In the genomic region with DNA sequence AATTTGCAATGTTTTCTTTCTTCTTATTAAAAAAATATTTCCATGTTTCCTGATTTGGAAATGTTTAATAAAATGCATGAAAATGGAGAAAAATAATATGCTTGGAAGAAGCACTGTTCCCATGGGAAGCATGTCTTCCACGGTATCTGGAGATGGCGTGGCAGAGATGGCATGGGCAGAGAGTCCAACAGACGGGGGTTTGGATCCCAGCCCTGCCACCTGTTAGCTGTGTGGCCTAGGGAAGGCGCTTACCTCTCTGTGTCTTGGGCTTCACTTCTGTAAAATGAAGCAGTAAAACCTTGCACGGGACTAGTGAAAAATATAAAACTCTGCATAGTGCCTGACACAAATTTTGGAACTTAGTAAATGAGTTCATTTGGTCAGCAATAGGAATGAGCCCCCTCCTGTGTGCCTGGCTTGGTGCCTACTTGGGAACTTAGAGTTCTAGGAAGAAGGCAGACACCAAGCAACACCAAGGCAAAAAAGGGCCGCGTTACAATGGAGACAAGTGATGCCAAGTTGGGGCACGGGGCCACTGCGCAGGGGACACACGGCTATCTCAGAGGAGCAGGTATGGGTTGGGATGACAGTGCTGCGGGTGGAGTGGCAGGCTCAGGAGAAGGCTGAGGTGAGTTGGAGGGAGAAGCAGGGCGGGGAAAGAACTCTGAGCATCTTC, we compare ENCODE assay signal across 19 cellular contexts.
A peak's percentile ranks its signal among the peaks of the same experiment; 100 is the strongest.
DNase-seq lines count a peak whose midpoint lies in the region; ATAC-seq and TF ChIP-seq lines count a peak whose summit lies in the region.
"Had no signal": no experiment of that assay in that cellular context is flagged by ENCODE, and none has a peak within 500 bp of the region (broad histone marks: within the 10 kb centered on the region; RNA-seq: fewer than 3 reads in every experiment).

No MANE protein-coding gene starts in this region.

- H3K4me2 ChIP-seq in trophoblast cell (ENCODE audit: low read length): no peak overlapping the region

- H3K79me2 ChIP-seq in trophoblast cell (ENCODE audit: control insufficient read depth, insufficient read depth, low read length, poor library complexity): no peaks in the 10 kb centered on the region

- H2AK5ac ChIP-seq in trophoblast cell (ENCODE audit: low read length): no peak overlapping the region

- H3K79me1 ChIP-seq in trophoblast cell (ENCODE audit: low read length): no peaks in the 10 kb centered on the region

- H3K4me1 Mint-ChIP-seq in T-helper 17 cell: peaks cover 40% of the 10 kb centered on the region
- peaks cover 24% of the 10 kb centered on the region for H3K4me1 Mint-ChIP-seq in endodermal cell

- H2BK12ac ChIP-seq in trophoblast cell (ENCODE audit: low read length): no peak overlapping the region

- intact Hi-C loops in left ventricle myocardium inferior (cut with micrococcal nuclease): no loop called here
- intact Hi-C loops in cardiac septum (cut with DNase I): no loop called here

- no peak overlapping the region for H4K12ac ChIP-seq in trophoblast cell (ENCODE audit: low read depth, low read length)

- no peak overlapping the region for H4K91ac ChIP-seq in trophoblast cell (ENCODE audit: low read depth, low read length)

- H3K27me3 Mint-ChIP-seq in T-helper 17 cell (peaks cover 36% of the 10 kb centered on the region), endodermal cell (ENCODE audit: insufficient read depth) (peaks cover 45% of the 10 kb centered on the region)

- H3K27ac Mint-ChIP-seq in T-helper 17 cell (peak overlapping the region; percentile 75), endodermal cell (no peak overlapping the region)
- H3K27ac Mint-ChIP-seq: stimulated activated naive B cell treated with anti-CD40 and anti-IgM and Interleukin-4, amounts not matched to agents 10 μg/mL and 1 μg/mL and 100 μg/mL, for 72 hours had no signal

- peaks cover 5% of the 10 kb centered on the region for H3K9me3 ChIP-seq in left ventricle myocardium inferior (replicated peaks)
- H3K9me3 ChIP-seq in T-helper 17 cell (ENCODE audit: control insufficient read depth, low read length, poor library complexity, severe bottlenecking): no peaks in the 10 kb centered on the region
- no peaks in the 10 kb centered on the region for H3K9me3 ChIP-seq in endodermal cell (ENCODE audit: control insufficient read depth, low read length)
- no peaks in the 10 kb centered on the region for H3K9me3 ChIP-seq in trophoblast cell (ENCODE audit: insufficient read depth, low read depth, low read length)
- H3K9me3 ChIP-seq: ascending aorta, prostate gland, vagina had no signal

- H3K9me3 Mint-ChIP-seq in endodermal cell: peaks cover 4% of the 10 kb centered on the region

- H2BK120ac ChIP-seq in trophoblast cell (ENCODE audit: insufficient read depth, low read length, poor library complexity): no peak overlapping the region

- DNase-seq in left ventricle myocardium inferior: no peak
- DNase-seq in cardiac septum (ENCODE audit: low spot score): no peak
- no peak for DNase-seq in T-helper 17 cell
- DNase-seq in endodermal cell: peak; percentile 22
- no peak for DNase-seq in trophoblast cell
- DNase-seq in ecto neural progenitor cell (ENCODE audit: low spot score): no peak
- DNase-seq: activated CD4-positive, CD25-positive, alpha-beta regulatory T cell; dorsolateral prefrontal cortex; NCI-H2029 treated with DMSO at 0.1 percent for 48 hours; NCI-H526 treated with DMSO at 0.1 percent for 48 hours; SHP77 treated with DMSO at 0.1 percent for 48 hours; stimulated activated naive B cell treated with anti-CD40 and anti-IgM and Interleukin-4, amounts not matched to agents 10 μg/mL and 1 μg/mL and 100 μg/mL, for 72 hours had no signal

- H3K36me3 Mint-ChIP-seq in T-helper 17 cell (ENCODE audit: low read depth) (no peaks in the 10 kb centered on the region), endodermal cell (ENCODE audit: low read depth) (no peaks in the 10 kb centered on the region)
- H3K36me3 Mint-ChIP-seq: stimulated activated naive B cell treated with anti-CD40 and anti-IgM and Interleukin-4, amounts not matched to agents 10 μg/mL and 1 μg/mL and 100 μg/mL, for 72 hours had no signal

- no peak overlapping the region for H3K23ac ChIP-seq in trophoblast cell (ENCODE audit: low read length)

- peak overlapping the region; percentile 75 for H3K4me3 Mint-ChIP-seq in T-helper 17 cell
- no peak overlapping the region for H3K4me3 Mint-ChIP-seq in endodermal cell
- H3K4me3 Mint-ChIP-seq: stimulated activated naive B cell treated with anti-CD40 and anti-IgM and Interleukin-4, amounts not matched to agents 10 μg/mL and 1 μg/mL and 100 μg/mL, for 72 hours had no signal

- H3K9ac ChIP-seq in endodermal cell (ENCODE audit: extremely low read depth, low read length, poor library complexity, severe bottlenecking) (no peak overlapping the region), trophoblast cell (ENCODE audit: low read length) (no peak overlapping the region)

- no peak overlapping the region for H3K4me3 ChIP-seq in left ventricle myocardium inferior
- H3K4me3 ChIP-seq in endodermal cell (ENCODE audit: low read length): no peak overlapping the region
- H3K4me3 ChIP-seq in trophoblast cell (ENCODE audit: low read depth, low read length): peak overlapping the region; percentile 54
- H3K4me3 ChIP-seq: ascending aorta, dorsolateral prefrontal cortex, K562, prostate gland, vagina had no signal

- ATAC-seq in T-helper 17 cell (no peak), GM21737 (IDR thresholded peaks at IDR 0.05; ENCODE audit: unreplicated experiment) (no peak), GM21717 (IDR thresholded peaks at IDR 0.05; ENCODE audit: unreplicated experiment) (no peak)
- ATAC-seq: HCT116; K562; stimulated activated naive B cell treated with anti-CD40 and anti-IgM and Interleukin-4, amounts not matched to agents 10 μg/mL and 1 μg/mL and 100 μg/mL, for 72 hours had no signal

- TF ChIP-seq CTCF in left ventricle myocardium inferior (IDR thresholded peaks at IDR 0.05; ENCODE audit: borderline replicate concordance) (no peak), endodermal cell (conservative IDR thresholded peaks at IDR 0.05) (no peak)

- no peak overlapping the region for H2BK5ac ChIP-seq in trophoblast cell (ENCODE audit: low read depth, low read length, poor library complexity)

- H3K18ac ChIP-seq in trophoblast cell (ENCODE audit: low read length): no peak overlapping the region

- H3K14ac ChIP-seq in trophoblast cell (ENCODE audit: low read length): no peak overlapping the region

- WGBS in endodermal cell (ENCODE audit: insufficient coverage in 1 of 2, insufficient read length in 1 of 2), 2 experiments: 91 to 92% methylated on average over 11 to 12 of the region's 12 CpGs
- WGBS in trophoblast cell (ENCODE audit: extremely low coverage, insufficient coverage, insufficient read length): no CpG with 5 or more reads among the region's 12 CpGs

- no peak overlapping the region for H2AFZ ChIP-seq in trophoblast cell (ENCODE audit: insufficient read depth, low read length, poor library complexity)

- peaks cover 77% of the 10 kb centered on the region for H3K4me1 ChIP-seq in left ventricle myocardium inferior
- no peaks in the 10 kb centered on the region for H3K4me1 ChIP-seq in endodermal cell (ENCODE audit: control insufficient read depth, insufficient read depth, low read length)
- H3K4me1 ChIP-seq in trophoblast cell (ENCODE audit: control insufficient read depth in 1 of 2, insufficient read depth in 2 of 2, low read length in 2 of 2): no peaks in the 10 kb centered on the region
- H3K4me1 ChIP-seq: ascending aorta, prostate gland had no signal

- no peaks in the 10 kb centered on the region for H3K36me3 ChIP-seq in left ventricle myocardium inferior
- H3K36me3 ChIP-seq in endodermal cell (ENCODE audit: control insufficient read depth, insufficient read depth, low read length): no peaks in the 10 kb centered on the region
- no peaks in the 10 kb centered on the region for H3K36me3 ChIP-seq in trophoblast cell (ENCODE audit: control insufficient read depth in 1 of 2, insufficient read depth in 2 of 2, low read length in 2 of 2)
- H3K36me3 ChIP-seq: ascending aorta, prostate gland, vagina had no signal

- H3K27me3 ChIP-seq in left ventricle myocardium inferior (ENCODE audit: low read depth) (no peaks in the 10 kb centered on the region), endodermal cell (ENCODE audit: control insufficient read depth, insufficient read depth, low read length, poor library complexity, severe bottlenecking) (peaks cover 50% of the 10 kb centered on the region), trophoblast cell (ENCODE audit: insufficient read depth, low read length) (no peaks in the 10 kb centered on the region)
- H3K27me3 ChIP-seq: ascending aorta, dorsolateral prefrontal cortex, vagina had no signal

- H3K4ac ChIP-seq in trophoblast cell (ENCODE audit: low read depth, low read length): no peak overlapping the region

- H4K8ac ChIP-seq in trophoblast cell (ENCODE audit: low read depth, low read length): no peak overlapping the region

- H3K27ac ChIP-seq in left ventricle myocardium inferior (replicated peaks): peak overlapping the region; percentile 56
- H3K27ac ChIP-seq in endodermal cell (ENCODE audit: low read depth, low read length): no peak overlapping the region
- no peak overlapping the region for H3K27ac ChIP-seq in trophoblast cell (ENCODE audit: low read depth, low read length)
- H3K27ac ChIP-seq: ascending aorta, prostate gland, vagina had no signal
